In genomic region chr3:4533489-4534443, GRCh38 we compare ENCODE assay signal across 11 cellular contexts. TPM values are rescaled to one million over a fixed set of nuclear protein-coding genes. Genes with fewer than 3 reads are reported as not detected.
DNase-seq lines count a peak whose midpoint lies in the region; ATAC-seq and TF ChIP-seq lines count a peak whose summit lies in the region.
"Had no signal": no experiment of that assay in that cellular context is flagged by ENCODE, and none has a peak within 500 bp of the region (broad histone marks: within the 10 kb centered on the region; RNA-seq: fewer than 3 reads in every experiment).

No MANE protein-coding gene starts in this region.

- DNase-seq in H7 = peak; percentile 12
- DNase-seq in heart left ventricle = peak in 1 of 5 donors; percentile 48
- peak; percentile 31 for DNase-seq in pons (ENCODE audit: low spot score)
- no peak for DNase-seq in HAP-1 (ENCODE audit: low spot score in 2 of 2)
- DNase-seq in NCI-H1092 (lab: John Stamatoyannopoulos, UW) = no peak
- no peak for DNase-seq in stimulated activated CD4-positive, alpha-beta T cell treated with anti-CD3 and anti-CD28 coated beads, Interleukin-12 subunit alpha, Interleukin-12 subunit beta, amount 100 ng/mL, for 4 hours
- DNase-seq: activated CD4-positive, alpha-beta T cell treated with anti-CD3 and anti-CD28 coated beads for 36 hours; DND-41; ovary had no signal

- peaks cover 0 to 69% (median 31%) of the 10 kb centered on the region in 12 donors for H3K4me1 ChIP-seq in heart left ventricle
- no peaks in the 10 kb centered on the region for H3K4me1 ChIP-seq in HAP-1

- 56 to 59% (median 58%) methylated on average over 14 of the region's 14 CpGs for WGBS in heart left ventricle, 4 donors

- TF ChIP-seq CTCF in heart left ventricle (IDR thresholded peaks at IDR 0.05) = no peak

- intact Hi-C loops in heart left ventricle (cut with DNase I) = loop anchor here in 2 of 10 donors (5.0 to 10.0 kb wide), 2 partner anchors 49 to 51 kb away; no protein-coding TSS in a partner anchor

- peak; percentile 71 for ATAC-seq in SK-N-SH treated with all-trans-retinoic acid at 6 μM for 48 hours
- peak in 3 of 4 donors; percentile 31 to 43 (median 37) for ATAC-seq in heart left ventricle
- ATAC-seq in HG02938 (IDR thresholded peaks at IDR 0.05; ENCODE audit: unreplicated experiment) = no peak
- ATAC-seq: activated CD4-positive, alpha-beta T cell treated with anti-CD3 and anti-CD28 coated beads for 36 hours had no signal

- H3K27ac ChIP-seq in heart left ventricle = peak overlapping the region in 9 of 12 donors; percentile 14 to 71 (median 62)

- no peak for TF ChIP-seq POLR2A in heart left ventricle (IDR thresholded peaks at IDR 0.05)

- in situ Hi-C loops in HAP-1 (cut with MboI; ENCODE audit: low sequenced_read_pairs) = no loop called here

- peaks cover 0 to 19% (median 0%) of the 10 kb centered on the region in 12 donors for H3K9me3 ChIP-seq in heart left ventricle
- H3K9me3 ChIP-seq in HAP-1 = no peaks in the 10 kb centered on the region
- H3K9me3 ChIP-seq: ovary had no signal

- no peaks in the 10 kb centered on the region for H3K36me3 ChIP-seq in H7 (replicated peaks; ENCODE audit: control insufficient read depth, insufficient read depth, low read length)
- no peaks in the 10 kb centered on the region for H3K36me3 ChIP-seq in heart left ventricle
- H3K36me3 ChIP-seq in HAP-1 (replicated peaks) = no peaks in the 10 kb centered on the region
- H3K36me3 ChIP-seq: ovary had no signal

- H3K27me3 ChIP-seq in H7 (ENCODE audit: control insufficient read depth, insufficient read depth, low read length) = no peaks in the 10 kb centered on the region
- no peaks in the 10 kb centered on the region for H3K27me3 ChIP-seq in heart left ventricle
- H3K27me3 ChIP-seq in HAP-1 (ENCODE audit: low read depth) = no peaks in the 10 kb centered on the region
- H3K27me3 ChIP-seq: ovary had no signal

- no peak overlapping the region for H3K4me3 ChIP-seq in H7 (ENCODE audit: insufficient read depth, low read depth, low read length)
- H3K4me3 ChIP-seq in heart left ventricle = peak overlapping the region in 1 of 12 donors; percentile 4
- H3K4me3 ChIP-seq in HAP-1 = no peak overlapping the region
- H3K4me3 ChIP-seq: ovary had no signal

TF ChIP-seq in SK-N-SH treated with all-trans-retinoic acid at 6 μM for 48 hours, 23 proteins besides CTCF, POLR2A, EP300 and RAD21:
- no peak for TF ChIP-seq ARNTL (CRISPR knock-in tag; IDR thresholded peaks at IDR 0.05; ENCODE audit: borderline replicate concordance, low read depth)
- no peak for TF ChIP-seq ISL1 (CRISPR knock-in tag; IDR thresholded peaks at IDR 0.05)
- TF ChIP-seq TSHZ2 (CRISPR knock-in tag; IDR thresholded peaks at IDR 0.05) = no peak
- no peak for TF ChIP-seq OSR1 (CRISPR knock-in tag; IDR thresholded peaks at IDR 0.05)

RNA-seq across cellular contexts. Expression of gene ITPR1, which starts 40.6 kb away (rescaled TPM):
- total RNA-seq in H7 (2014; rRNA removed; shearing (Covaris generic)) = 4.3 and 4.4 TPM in 2 replicates
- total RNA-seq in heart left ventricle = 10 to 100 TPM; 16.5 to 55.8 (median 20.1) TPM
- 10 to 100 TPM in 1 of 2 donors, 1 to 10 TPM in 1; 8.9 to 10.0 TPM for polyA plus RNA-seq in heart left ventricle

Comparison
In these comparisons a context has a peak if more than half of its experiments do, and no peak if none do; other contexts are left out.
1. DNase-seq: peak in H7 (single experiment) and pons (single experiment); none in HAP-1 (0 of 2), NCI-H1092 (single experiment) and stimulated activated CD4-positive, alpha-beta T cell treated with anti-CD3 and anti-CD28 coated beads, Interleukin-12 subunit alpha, Interleukin-12 subunit beta, amount 100 ng/mL, for 4 hours (single experiment).